Comparison of ENCODE assay signal across 12 cellular contexts in the genomic region with DNA sequence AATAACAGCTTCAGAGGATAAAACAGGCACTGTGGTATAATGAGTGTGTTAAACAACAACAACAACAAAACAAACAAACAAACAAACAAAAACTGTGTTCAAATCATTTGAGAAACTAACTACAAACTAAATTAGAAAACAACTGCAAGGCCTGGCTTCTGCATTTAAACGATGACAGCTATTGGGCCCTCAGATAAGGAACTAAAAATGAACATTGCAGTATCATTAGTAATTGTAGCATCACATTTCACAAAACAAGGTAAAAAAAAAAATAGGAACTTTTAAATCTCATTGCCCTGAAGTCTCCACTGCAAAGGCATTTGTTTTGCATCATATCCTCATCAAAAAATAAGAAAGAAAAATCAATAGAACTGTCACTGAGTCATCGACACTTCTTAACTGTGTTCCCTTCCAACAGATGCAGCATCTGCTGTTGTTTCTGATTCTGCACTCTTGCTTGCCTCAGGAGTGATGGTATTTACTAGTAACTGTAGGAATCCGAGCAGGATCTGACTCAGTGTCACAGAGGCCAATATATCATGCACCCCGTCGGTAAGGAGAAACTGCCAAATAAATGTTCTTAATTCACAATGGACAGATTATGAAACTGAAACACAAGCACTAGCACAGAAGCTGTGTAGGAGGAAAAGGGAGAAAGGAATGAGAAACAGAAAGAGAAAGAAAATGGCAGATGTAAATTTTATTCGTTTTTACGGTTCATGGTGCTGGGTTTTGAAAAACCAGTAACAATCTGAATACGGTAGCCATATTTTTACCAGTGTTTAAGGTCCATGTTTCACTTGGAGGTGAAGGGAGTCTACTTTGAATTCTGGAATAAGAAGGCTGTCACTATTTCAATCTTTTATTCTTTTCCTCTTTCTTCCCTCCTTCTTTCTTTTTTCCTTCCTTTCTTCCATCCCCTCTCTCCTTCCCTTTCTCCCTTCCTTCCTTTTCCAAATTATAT.
DNase-seq lines count a peak whose midpoint lies in the region; ATAC-seq lines count a peak whose summit lies in the region.
"Had no signal": no experiment of that assay in that cellular context is flagged by ENCODE, and none has a peak within 500 bp of the region (broad histone marks: within the 10 kb centered on the region; RNA-seq: fewer than 3 reads in every experiment).

No MANE protein-coding gene starts in this region.

- DNase-seq in NCI-H69 (lab: John Stamatoyannopoulos, UW) = peak; percentile 25
- peak; percentile 73 for DNase-seq in fibroblast of gingiva (ENCODE audit: low read depth)
- peak; percentile 86 for DNase-seq in myocyte (ENCODE audit: low read depth)
- no peak for DNase-seq in left lobe of liver (ENCODE audit: low spot score)
- no peak for DNase-seq in activated naive CD4-positive, alpha-beta T cell treated with anti-CD3 and anti-CD28 coated beads, Interleukin-2, amount 50 U/mL, for 16 hours
- DNase-seq: activated B cell treated with CpG ODN at 0.5 μM for 24 hours; activated naive CD8-positive, alpha-beta T cell treated with anti-CD3 and anti-CD28 coated beads, Interleukin-2, amount 50 U/mL, for 24 hours; stimulated activated CD4-positive, alpha-beta T cell treated with anti-CD3 and anti-CD28 coated beads, Interleukin-4, amount 100 ng/mL, for 4 hours had no signal

- no peaks in the 10 kb centered on the region; the same call in 1 of the 2 replicates for H3K36me3 ChIP-seq in ACC112 (ENCODE audit: insufficient read depth, low read length)
- H3K36me3 ChIP-seq: BLaER1 had no signal

- peaks cover 67% of the 10 kb centered on the region for H3K4me1 ChIP-seq in ACC112 (ENCODE audit: control insufficient read depth, insufficient read depth, low read length, unreplicated experiment)
- H3K4me1 ChIP-seq: BLaER1 had no signal

- H3K27me3 ChIP-seq in ACC112 (ENCODE audit: insufficient read depth, low read length) = no peaks in the 10 kb centered on the region
- H3K27me3 ChIP-seq: BLaER1 had no signal

- ATAC-seq in left lobe of liver (no peak), GM19324 (IDR thresholded peaks at IDR 0.05; ENCODE audit: low FRiP score, unreplicated experiment) (no peak), HG02885 (IDR thresholded peaks at IDR 0.05; ENCODE audit: poor library complexity, unreplicated experiment) (no peak)
- ATAC-seq: activated naive CD8-positive, alpha-beta T cell treated with anti-CD3 and anti-CD28 coated beads, Interleukin-2, amount 50 U/mL, for 24 hours had no signal

- no peaks in the 10 kb centered on the region for H3K79me2 ChIP-seq in ACC112 (ENCODE audit: control insufficient read depth, insufficient read depth, low read length, unreplicated experiment)

- H3K27ac ChIP-seq in ACC112 (ENCODE audit: low read depth, low read length) = peak overlapping the region; percentile 99
- H3K27ac ChIP-seq: BLaER1 had no signal

- H2AFZ ChIP-seq in ACC112 (ENCODE audit: low read length, unreplicated experiment) = peak overlapping the region; percentile 98

- H3K4me3 ChIP-seq in ACC112 (ENCODE audit: low read depth, low read length) = peak overlapping the region; percentile 78
- H3K4me3 ChIP-seq: BLaER1 had no signal

Comparison
In these comparisons a context has a peak if more than half of its experiments do, and no peak if none do; other contexts are left out.
1. DNase-seq: peak in NCI-H69 (single experiment), fibroblast of gingiva (single experiment) and myocyte (single experiment); none in left lobe of liver (single experiment) and activated naive CD4-positive, alpha-beta T cell treated with anti-CD3 and anti-CD28 coated beads, Interleukin-2, amount 50 U/mL, for 16 hours (single experiment).